12 cellular contexts compared by ENCODE assay signal in the genomic region with DNA sequence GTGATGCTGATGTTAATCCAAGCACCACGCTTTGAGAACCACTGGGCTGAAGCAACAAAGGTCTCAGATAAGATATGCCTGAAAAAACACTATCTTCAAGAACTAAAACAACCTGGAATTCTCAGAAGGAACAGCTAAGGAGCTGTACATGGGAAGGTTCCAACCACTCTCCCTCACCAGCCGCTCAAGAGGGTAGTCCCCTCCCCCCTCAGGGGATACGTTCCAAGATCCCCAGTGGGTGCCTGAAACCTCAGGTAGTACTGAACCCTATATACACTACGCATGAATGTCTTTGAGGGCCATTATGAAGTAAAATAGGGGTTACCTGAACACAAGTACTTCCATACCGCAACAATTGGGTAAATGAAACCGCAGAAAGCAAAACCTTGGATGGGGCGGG. TPM values are rescaled to one million over a fixed set of nuclear protein-coding genes. Genes with fewer than 3 reads are reported as not detected.
DNase-seq lines count a peak whose midpoint lies in the region; ATAC-seq and TF ChIP-seq lines count a peak whose summit lies in the region.
"Had no signal": no experiment of that assay in that cellular context is flagged by ENCODE, and none has a peak within 500 bp of the region (broad histone marks: within the 10 kb centered on the region; RNA-seq: fewer than 3 reads in every experiment).

No MANE protein-coding gene starts in this region.

- H3K4me2 ChIP-seq in BLaER1 treated with 17β-estradiol and CSF1 and Interleukin-3, amounts not matched to agents 10 nM and 100 nM: peak overlapping the region; percentile 87 to 97 (median 94)
- H3K4me2 ChIP-seq in Karpas-422 (ENCODE audit: low read depth, low read length, poor library complexity, severe bottlenecking): peak overlapping the region; percentile 74

- peak overlapping the region; percentile 88 to 99 (median 92); a peak in 17 of 20 replicates for H3K4me3 ChIP-seq in BLaER1 treated with 17β-estradiol and CSF1 and Interleukin-3, amounts not matched to agents 10 nM and 100 nM
- peak overlapping the region; percentile 96; the same call in 1 of the 2 replicates for H3K4me3 ChIP-seq in Karpas-422 (ENCODE audit: low read length)

- H3K4me3 Mint-ChIP-seq in MCF 10A (ENCODE audit: unreplicated experiment) (peak overlapping the region; percentile 78), natural killer cell (peak overlapping the region; percentile 84)

- peaks cover 67% of the 10 kb centered on the region for H3K79me2 ChIP-seq in Karpas-422 (ENCODE audit: low read length)

- POLR2A ChIA-PET in MCF 10A (lab: Yijun Ruan, JAX): interaction anchor here (1.2 to 9.6 kb wide), 9 partner anchors 7 to 469 kb away, joined by 3 to 64 read pairs (median 26); a partner anchor contains a TSS

- H3K9me3 Mint-ChIP-seq in MCF 10A (ENCODE audit: unreplicated experiment): no peaks in the 10 kb centered on the region
- no peaks in the 10 kb centered on the region for H3K9me3 Mint-ChIP-seq in natural killer cell

- CTCF ChIA-PET in MCF 10A (lab: Yijun Ruan, JAX): interaction anchor here (0.6 to 13.3 kb wide), 20 partner anchors 8 to 1194 kb away, joined by 3 to 334 read pairs (median 4); a partner anchor contains a TSS

- DNase-seq in Karpas-422 (no peak), MCF 10A (ENCODE audit: unreplicated experiment) (no peak), natural killer cell (no peak), NCI-H1417 treated with DMSO at 0.1 percent for 48 hours (lab: John Stamatoyannopoulos, UW) (no peak)
- DNase-seq in stimulated activated CD4-positive, alpha-beta T cell treated with anti-CD3 and anti-CD28 coated beads, Interleukin-15, amount 100 ng/mL, for 24 hours: no peak
- DNase-seq: GF-D8; stimulated activated CD4-positive, alpha-beta T cell treated with anti-CD3 and anti-CD28 coated beads, Interleukin-4, amount 100 ng/mL, for 1 hour had no signal

- no peaks in the 10 kb centered on the region for H3K27me3 ChIP-seq in BLaER1 treated with 17β-estradiol and CSF1 and Interleukin-3, amounts not matched to agents 10 nM and 100 nM
- no peaks in the 10 kb centered on the region for H3K27me3 ChIP-seq in Karpas-422 (ENCODE audit: low read length)

- TF ChIP-seq CTCF in MCF 10A (IDR thresholded peaks at IDR 0.05; ENCODE audit: unreplicated experiment) (no peak), natural killer cell (IDR thresholded peaks at IDR 0.05) (no peak)

- peak overlapping the region in 10 of 11 experiments; percentile 95 to 100 (median 99); a peak in 16 of 22 replicates for H3K9ac ChIP-seq in BLaER1 treated with 17β-estradiol and CSF1 and Interleukin-3, amounts not matched to agents 10 nM and 100 nM
- no peak overlapping the region for H3K9ac ChIP-seq in Karpas-422 (ENCODE audit: low read length)

- no TSS peak for BruUV-seq in MCF 10A (replicated peaks; lab: Mats Ljungman, UMichigan)

- H3K27ac Mint-ChIP-seq in MCF 10A (ENCODE audit: low read depth, unreplicated experiment) (peak overlapping the region; percentile 31), natural killer cell (peak overlapping the region in 1 of 2 donors; percentile 93)

- H3K9me3 ChIP-seq in BLaER1 treated with 17β-estradiol and CSF1 and Interleukin-3, amounts not matched to agents 10 nM and 100 nM (replicated peaks in 1 of 11): no peaks in the 10 kb centered on the region
- no peaks in the 10 kb centered on the region for H3K9me3 ChIP-seq in Karpas-422 (ENCODE audit: low read length)

- intact Hi-C loops in MCF 10A (cut with micrococcal nuclease): no loop called here
- intact Hi-C loops in natural killer cell (cut with micrococcal nuclease): no loop called here

- peaks cover 58 to 62% (median 60%) of the 10 kb centered on the region in 11 experiments; a peak in 21 of 22 replicates for H4K20me1 ChIP-seq in BLaER1 treated with 17β-estradiol and CSF1 and Interleukin-3, amounts not matched to agents 10 nM and 100 nM
- peaks cover 37% of the 10 kb centered on the region for H4K20me1 ChIP-seq in Karpas-422 (ENCODE audit: insufficient read depth, low read depth, low read length)

- H3K27me3 Mint-ChIP-seq in MCF 10A (ENCODE audit: insufficient read depth, unreplicated experiment) (no peaks in the 10 kb centered on the region), natural killer cell (ENCODE audit: low read depth in 2 of 2) (no peaks in the 10 kb centered on the region)

- no peak overlapping the region for H3K27ac ChIP-seq in BLaER1 treated with 17β-estradiol and CSF1 and Interleukin-3, amounts not matched to agents 10 nM and 100 nM
- H3K27ac ChIP-seq in Karpas-422 (ENCODE audit: low read length): no peak overlapping the region

- H3K4me1 Mint-ChIP-seq in MCF 10A (ENCODE audit: insufficient read depth, unreplicated experiment): peaks cover 38% of the 10 kb centered on the region
- H3K4me1 Mint-ChIP-seq in natural killer cell: peaks cover 36 to 40% of the 10 kb centered on the region in 2 donors

- no peaks in the 10 kb centered on the region for H3K9me2 ChIP-seq in Karpas-422 (replicated peaks; ENCODE audit: insufficient read depth, low read length)

- ATAC-seq in natural killer cell: no peak
- no peak for ATAC-seq in GM21423 (IDR thresholded peaks at IDR 0.05; ENCODE audit: unreplicated experiment)
- no peak for ATAC-seq in HG03460 (IDR thresholded peaks at IDR 0.05; ENCODE audit: unreplicated experiment)
- ATAC-seq: activated CD4-positive, CD25-positive, alpha-beta regulatory T cell treated with anti-CD3 and anti-CD28 coated beads, Interleukin-2, amount 50 U/mL, for 24 hours; left lobe of liver had no signal

- H3K36me3 Mint-ChIP-seq in MCF 10A (ENCODE audit: insufficient read depth, unreplicated experiment): peaks cover 32% of the 10 kb centered on the region
- no peaks in the 10 kb centered on the region for H3K36me3 Mint-ChIP-seq in natural killer cell

- no peak overlapping the region for H2AFZ ChIP-seq in Karpas-422 (ENCODE audit: low read length)

- H3K36me3 ChIP-seq in BLaER1 treated with 17β-estradiol and CSF1 and Interleukin-3, amounts not matched to agents 10 nM and 100 nM: peaks cover 42 to 56% (median 51%) of the 10 kb centered on the region in 11 experiments
- peaks cover 15% of the 10 kb centered on the region; the same call in 1 of the 2 replicates for H3K36me3 ChIP-seq in Karpas-422 (ENCODE audit: insufficient read depth, low read length)

- peaks cover 25 to 47% (median 36%) of the 10 kb centered on the region in 10 experiments for H3K4me1 ChIP-seq in BLaER1 treated with 17β-estradiol and CSF1 and Interleukin-3, amounts not matched to agents 10 nM and 100 nM
- H3K4me1 ChIP-seq in Karpas-422 (ENCODE audit: low read length): peaks cover 30% of the 10 kb centered on the region

RNA-seq across cellular contexts. Expression of a gene that starts 1.9 kb away (rescaled TPM):
- total RNA-seq in Karpas-422 (2014; rRNA removed; shearing (Covaris generic); ENCODE audit: low replicate concordance): 28.4 and 30.0 TPM in 2 replicates
- total RNA-seq in MCF 10A (2022) (129 and 139 TPM in 2 replicates), natural killer cell (10 to 100 TPM; 11.0 to 19.9 (median 16.6) TPM)
